22 cellular contexts compared by ENCODE assay signal in genomic region chr17:80204626-80205468, GRCh38. TPM values are rescaled to one million over a fixed set of nuclear protein-coding genes. Genes with fewer than 3 reads are reported as not detected.
"Had no signal": no experiment of that assay in that cellular context is flagged by ENCODE, and none has a peak within 500 bp of the region (broad histone marks: within the 10 kb centered on the region; RNA-seq: fewer than 3 reads in every experiment).

No MANE protein-coding gene starts in this region.

- DNase-seq: activated CD4-positive, alpha-beta T cell treated with anti-CD3 and anti-CD28 coated beads, Interleukin-2, amount 10 ng/mL, durations not matched to agents 7 days and 5 days; activated CD8-positive, alpha-beta memory T cell treated with anti-CD3 and anti-CD28 coated beads, Interleukin-2, amount 50 U/mL, for 4 hours; activated gamma-delta T cell treated with Interleukin-2 at 50 U/mL for 16 hours; amniotic stem cell; effector memory CD4-positive, alpha-beta T cell; heart left ventricle; immature natural killer cell; kidney glomerular epithelial cell; naive thymus-derived CD4-positive, alpha-beta T cell; stimulated activated CD4-positive, alpha-beta T cell treated with anti-CD3 and anti-CD28 coated beads, Interleukin-4, amount 100 ng/mL, for 4 hours; stimulated activated naive B cell treated with anti-CD40 and anti-IgM and Interleukin-4, amounts not matched to agents 10 μg/mL and 1 μg/mL and 100 μg/mL, for 72 hours; thyroid gland had no signal

- H3K9me3 Mint-ChIP-seq: activated CD4-positive, alpha-beta T cell treated with anti-CD3 and anti-CD28 coated beads, Interleukin-2, amount 10 ng/mL, durations not matched to agents 7 days and 5 days; activated naive CD4-positive, alpha-beta T cell treated with anti-CD3 and anti-CD28 coated beads, Interleukin-2, amount 50 U/mL, for 72 hours; immature natural killer cell; memory B cell; naive thymus-derived CD4-positive, alpha-beta T cell; stimulated activated naive B cell treated with anti-CD40 and anti-IgM and Interleukin-4, amounts not matched to agents 10 μg/mL and 1 μg/mL and 100 μg/mL, for 72 hours; T-helper 1 cell treated with Interleukin-12 subunit alpha and Interleukin-12 subunit beta and Interleukin-4 antibody, amounts not matched to agents 30 μg/mL and 1 μg/mL, for 36 hours had no signal

- H3K9me3 ChIP-seq: esophagus muscularis mucosa, gastroesophageal sphincter, heart left ventricle, thyroid gland had no signal

- H3K9ac ChIP-seq: parathyroid adenoma had no signal

- H3K4me2 ChIP-seq: smooth muscle cell had no signal

- H3K27ac ChIP-seq: esophagus muscularis mucosa, gastroesophageal sphincter, heart left ventricle, parathyroid adenoma, thyroid gland had no signal

- H3K4me1 ChIP-seq: esophagus muscularis mucosa, gastroesophageal sphincter, heart left ventricle, parathyroid adenoma, thyroid gland had no signal

- ATAC-seq: activated CD4-positive, CD25-positive, alpha-beta regulatory T cell treated with anti-CD3 and anti-CD28 coated beads, Interleukin-2, amount 50 U/mL, for 24 hours; activated naive CD4-positive, alpha-beta T cell treated with anti-CD3 and anti-CD28 coated beads, Interleukin-2, amount 50 U/mL, for 72 hours; gastroesophageal sphincter; heart left ventricle; naive thymus-derived CD4-positive, alpha-beta T cell; sciatic nerve; stimulated activated naive B cell treated with anti-CD40 and anti-IgM and Interleukin-4, amounts not matched to agents 10 μg/mL and 1 μg/mL and 100 μg/mL, for 72 hours had no signal

- H3K79me2 ChIP-seq: parathyroid adenoma had no signal

- H3K27ac Mint-ChIP-seq: immature natural killer cell; memory B cell; stimulated activated naive B cell treated with anti-CD40 and anti-IgM and Interleukin-4, amounts not matched to agents 10 μg/mL and 1 μg/mL and 100 μg/mL, for 72 hours; T-helper 1 cell treated with Interleukin-12 subunit alpha and Interleukin-12 subunit beta and Interleukin-4 antibody, amounts not matched to agents 30 μg/mL and 1 μg/mL, for 36 hours had no signal

- H3K4me3 ChIP-seq: esophagus muscularis mucosa, gastroesophageal sphincter, heart left ventricle, smooth muscle cell, thyroid gland had no signal

- H3K4me3 Mint-ChIP-seq: activated CD4-positive, alpha-beta T cell treated with anti-CD3 and anti-CD28 coated beads, Interleukin-2, amount 10 ng/mL, durations not matched to agents 7 days and 5 days; immature natural killer cell; memory B cell; naive thymus-derived CD4-positive, alpha-beta T cell; stimulated activated naive B cell treated with anti-CD40 and anti-IgM and Interleukin-4, amounts not matched to agents 10 μg/mL and 1 μg/mL and 100 μg/mL, for 72 hours; T-helper 1 cell treated with Interleukin-12 subunit alpha and Interleukin-12 subunit beta and Interleukin-4 antibody, amounts not matched to agents 30 μg/mL and 1 μg/mL, for 36 hours had no signal

- H2AFZ ChIP-seq: parathyroid adenoma had no signal

- H3K27me3 ChIP-seq: esophagus muscularis mucosa, gastroesophageal sphincter, heart left ventricle, thyroid gland had no signal

- H3K4me1 Mint-ChIP-seq: activated CD4-positive, alpha-beta T cell treated with anti-CD3 and anti-CD28 coated beads, Interleukin-2, amount 10 ng/mL, durations not matched to agents 7 days and 5 days; immature natural killer cell; memory B cell; naive thymus-derived CD4-positive, alpha-beta T cell; stimulated activated naive B cell treated with anti-CD40 and anti-IgM and Interleukin-4, amounts not matched to agents 10 μg/mL and 1 μg/mL and 100 μg/mL, for 72 hours had no signal

- FAIRE-seq: endothelial cell of umbilical vein had no signal

- H3K36me3 Mint-ChIP-seq: activated naive CD4-positive, alpha-beta T cell treated with anti-CD3 and anti-CD28 coated beads, Interleukin-2, amount 50 U/mL, for 72 hours; immature natural killer cell had no signal

- H3K27me3 Mint-ChIP-seq: activated CD4-positive, alpha-beta T cell treated with anti-CD3 and anti-CD28 coated beads, Interleukin-2, amount 10 ng/mL, durations not matched to agents 7 days and 5 days; memory B cell; naive thymus-derived CD4-positive, alpha-beta T cell; stimulated activated naive B cell treated with anti-CD40 and anti-IgM and Interleukin-4, amounts not matched to agents 10 μg/mL and 1 μg/mL and 100 μg/mL, for 72 hours had no signal

RNA-seq across cellular contexts. Expression of gene CARD14, which starts 35.0 kb away (rescaled TPM):
- total RNA-seq: activated CD4-positive, alpha-beta T cell treated with anti-CD3 and anti-CD28 coated beads, Interleukin-2, amount 10 ng/mL, durations not matched to agents 7 days and 5 days; endothelial cell of umbilical vein had no signal
- polyA plus RNA-seq: endothelial cell of umbilical vein; immature natural killer cell; naive thymus-derived CD4-positive, alpha-beta T cell had no signal
